ENCODE assay signal across 11 cellular contexts in genomic region chr5:1783214-1783551, GRCh38. TPM values are rescaled to one million over a fixed set of nuclear protein-coding genes. Genes with fewer than 3 reads are reported as not detected.
DNase-seq lines count a peak whose midpoint lies in the region; ATAC-seq and TF ChIP-seq lines count a peak whose summit lies in the region.
"Had no signal": no experiment of that assay in that cellular context is flagged by ENCODE, and none has a peak within 500 bp of the region (broad histone marks: within the 10 kb centered on the region; RNA-seq: fewer than 3 reads in every experiment).

No MANE protein-coding gene starts in this region.

- H3K27ac Mint-ChIP-seq in CD8-positive, alpha-beta memory T cell = peak overlapping the region in 1 of 8 donors; percentile 63
- H3K27ac Mint-ChIP-seq: stimulated activated naive CD8-positive, alpha-beta T cell treated with anti-CD3 and anti-CD28 coated beads, Interleukin-15, Interleukin-2, amounts not matched to agents 100 ng/mL and 50 ng/mL, for 24 hours had no signal

- peak overlapping the region; percentile 47 for H3K27ac ChIP-seq in VCaP
- H3K27ac ChIP-seq in CD8-positive, alpha-beta memory T cell (ENCODE audit: low read depth, low read length) = no peak overlapping the region
- H3K27ac ChIP-seq in testis = no peak overlapping the region
- H3K27ac ChIP-seq: neutrophil had no signal

- H3K4me3 ChIP-seq in CD8-positive, alpha-beta memory T cell (ENCODE audit: low read length) = no peak overlapping the region
- H3K4me3 ChIP-seq in testis = no peak overlapping the region

- ATAC-seq in GM19324 (IDR thresholded peaks at IDR 0.05; ENCODE audit: low FRiP score, unreplicated experiment) (peak; percentile 53), HG03039 (IDR thresholded peaks at IDR 0.05; ENCODE audit: unreplicated experiment) (peak; percentile 90)

- DNase-seq in Caki2 (ENCODE audit: low read depth) (peak; percentile 81), HuH-7 (ENCODE audit: low spot score) (no peak), testis (no peak)
- no peak for DNase-seq in CD8-positive, alpha-beta memory T cell
- no peak for DNase-seq in activated CD4-positive, alpha-beta T cell treated with anti-CD3 and anti-CD28 coated beads for 4 hours
- DNase-seq: NCI-H1092 treated with DMSO at 0.1 percent for 48 hours had no signal

- H3K9me3 Mint-ChIP-seq in CD8-positive, alpha-beta memory T cell = no peaks in the 10 kb centered on the region
- H3K9me3 Mint-ChIP-seq: stimulated activated naive CD8-positive, alpha-beta T cell treated with anti-CD3 and anti-CD28 coated beads, Interleukin-15, Interleukin-2, amounts not matched to agents 100 ng/mL and 50 ng/mL, for 24 hours had no signal

- H3K36me3 ChIP-seq in CD8-positive, alpha-beta memory T cell (ENCODE audit: insufficient read depth, low read length) = no peaks in the 10 kb centered on the region
- no peaks in the 10 kb centered on the region for H3K36me3 ChIP-seq in testis (ENCODE audit: low read depth, missing control alignments)
- H3K36me3 ChIP-seq: neutrophil had no signal

- intact Hi-C loops in testis (cut with DNase I; ENCODE audit: low total_unique reads) = no loop called here

- no peak for TF ChIP-seq CTCF in VCaP (conservative IDR thresholded peaks at IDR 0.05)
- TF ChIP-seq CTCF in testis (IDR thresholded peaks at IDR 0.05) = no peak

- POLR2A ChIA-PET in CD8-positive, alpha-beta memory T cell (lab: Charles Lee) = no interaction called here

- 47 to 53% methylated on average over 11 of the region's 11 CpGs for WGBS in testis, 2 donors

- no peaks in the 10 kb centered on the region for H3K4me1 ChIP-seq in CD8-positive, alpha-beta memory T cell (ENCODE audit: insufficient read depth, low read length)
- H3K4me1 ChIP-seq in testis = no peaks in the 10 kb centered on the region

- in situ Hi-C loops in Caki2 (cut with HindIII; ENCODE audit: low pct_unique_long_range_greater_than_20kb, low sequenced_read_pairs) = no loop called here

- CTCF ChIA-PET in CD8-positive, alpha-beta memory T cell (lab: Charles Lee) = no interaction called here

- H3K9me3 ChIP-seq in CD8-positive, alpha-beta memory T cell (ENCODE audit: low read length) = no peaks in the 10 kb centered on the region
- H3K9me3 ChIP-seq in testis = no peaks in the 10 kb centered on the region
- H3K9me3 ChIP-seq: neutrophil had no signal

- H3K4me3 Mint-ChIP-seq in CD8-positive, alpha-beta memory T cell = peak overlapping the region in 1 of 7 donors; percentile 54
- H3K4me3 Mint-ChIP-seq: stimulated activated naive CD8-positive, alpha-beta T cell treated with anti-CD3 and anti-CD28 coated beads, Interleukin-15, Interleukin-2, amounts not matched to agents 100 ng/mL and 50 ng/mL, for 24 hours had no signal

- H3K27me3 Mint-ChIP-seq in CD8-positive, alpha-beta memory T cell = peaks cover 7% of the 10 kb centered on the region in 2 donors
- H3K27me3 Mint-ChIP-seq: stimulated activated naive CD8-positive, alpha-beta T cell treated with anti-CD3 and anti-CD28 coated beads, Interleukin-15, Interleukin-2, amounts not matched to agents 100 ng/mL and 50 ng/mL, for 24 hours had no signal

- no peaks in the 10 kb centered on the region for H3K36me3 Mint-ChIP-seq in CD8-positive, alpha-beta memory T cell

- H3K4me1 Mint-ChIP-seq in CD8-positive, alpha-beta memory T cell = peaks cover 4 to 31% (median 24%) of the 10 kb centered on the region in 3 donors

- no peaks in the 10 kb centered on the region for H3K27me3 ChIP-seq in CD8-positive, alpha-beta memory T cell (ENCODE audit: insufficient read depth, low read length, poor library complexity, severe bottlenecking)
- no peaks in the 10 kb centered on the region for H3K27me3 ChIP-seq in testis

- TF ChIP-seq POLR2A in testis (IDR thresholded peaks at IDR 0.05) = no peak

RNA-seq across cellular contexts. Expression of gene MRPL36, which starts 16.5 kb away (rescaled TPM):
- total RNA-seq in Caki2 (2014; rRNA removed; shearing (Covaris generic); ENCODE audit: low replicate concordance) = 45.6 and 50.5 TPM in 2 replicates
- total RNA-seq in CD8-positive, alpha-beta memory T cell = 10 to 100 TPM; 95.4 to 97.3 TPM
- polyA plus RNA-seq in CD8-positive, alpha-beta memory T cell = 80.1 TPM
- total RNA-seq in testis = 100 to 1,000 TPM in 1 of 2 donors, 10 to 100 TPM in 1; 60.8 to 101 TPM
- 164 TPM for polyA plus RNA-seq in testis (ENCODE audit: insufficient read depth, low read depth, low replicate concordance)

RNA-seq across cellular contexts. Expression of gene NDUFS6, which starts 18.0 kb away (rescaled TPM):
- 34.5 and 48.4 TPM in 2 replicates for total RNA-seq in Caki2 (2014; rRNA removed; shearing (Covaris generic); ENCODE audit: low replicate concordance)
- 10 to 100 TPM; 43.4 to 44.2 TPM for total RNA-seq in CD8-positive, alpha-beta memory T cell
- 83.7 TPM for polyA plus RNA-seq in CD8-positive, alpha-beta memory T cell
- total RNA-seq in testis = 10 to 100 TPM; 54.9 to 58.7 TPM
- polyA plus RNA-seq in testis (ENCODE audit: insufficient read depth, low read depth, low replicate concordance) = 59.3 TPM
